23 cellular contexts compared by ENCODE assay signal in genomic region chr1:187878883-187879282, GRCh38.
"Had no signal": no experiment of that assay in that cellular context is flagged by ENCODE, and none has a peak within 500 bp of the region (broad histone marks: within the 10 kb centered on the region; RNA-seq: fewer than 3 reads in every experiment).

No MANE protein-coding gene starts in this region.

- DNase-seq: activated CD4-positive, alpha-beta T cell treated with anti-CD3 and anti-CD28 coated beads for 4 hours; activated CD4-positive, alpha-beta T cell treated with anti-CD3 and anti-CD28 coated beads, Interleukin-2, amount 50 U/mL, for 48 hours; activated CD4-positive, CD25-positive, alpha-beta regulatory T cell; activated CD8-positive, alpha-beta memory T cell treated with anti-CD3 and anti-CD28 coated beads, Interleukin-2, amount 50 U/mL, for 48 hours; activated naive CD4-positive, alpha-beta T cell treated with Interleukin-2 at 50 U/mL for 16 hours; activated naive CD8-positive, alpha-beta T cell treated with anti-CD3 and anti-CD28 coated beads for 36 hours; activated T-cell treated with anti-CD3 and anti-CD28 coated beads, Interleukin-2, amount 50 U/mL, for 4 hours; central memory CD4-positive, alpha-beta T cell; dermis blood vessel endothelial cell; effector memory CD4-positive, alpha-beta T cell; foreskin keratinocyte; glutamatergic neuron; immature natural killer cell; lower lobe of right lung; mesendoderm; naive B cell; stimulated activated CD4-positive, alpha-beta T cell treated with anti-CD3 and anti-CD28 coated beads, Interleukin-4, amount 100 ng/mL, for 1 hour; stimulated activated naive CD4-positive, alpha-beta T cell; testis; uterus had no signal

- ATAC-seq: activated T-cell treated with anti-CD3 and anti-CD28 coated beads, Interleukin-2, amount 50 U/mL, for 4 hours; foreskin keratinocyte; left lobe of liver; lower lobe of right lung had no signal

- H3K4me3 ChIP-seq: hepatocyte, lower lobe of right lung, prostate gland, testis, uterus had no signal

- H3K36me3 ChIP-seq: lower lobe of right lung, prostate gland, uterus had no signal

- H3K27ac ChIP-seq: foreskin keratinocyte, hepatocyte, lower lobe of right lung, prostate gland, testis, uterus had no signal

- H2AFZ ChIP-seq: hepatocyte had no signal

- H3K79me2 ChIP-seq: hepatocyte had no signal

- H3K9me3 ChIP-seq: lower lobe of right lung, prostate gland, testis, uterus had no signal

- H3K4me1 ChIP-seq: foreskin keratinocyte, lower lobe of right lung, prostate gland, testis, uterus had no signal

- H3K27me3 ChIP-seq: foreskin keratinocyte, hepatocyte, testis, uterus had no signal

- H3K4me2 ChIP-seq: hepatocyte had no signal
